ENCODE assay signal across 7 cellular contexts in genomic region chr21:39313042-39313456, GRCh38. TPM values are rescaled to one million over a fixed set of nuclear protein-coding genes. Genes with fewer than 3 reads are reported as not detected.
DNase-seq lines count a peak whose midpoint lies in the region; ATAC-seq, FAIRE-seq and TF ChIP-seq lines count a peak whose summit lies in the region.

No MANE protein-coding gene starts in this region.

- no peaks in the 10 kb centered on the region for H3K9me3 Mint-ChIP-seq in stimulated activated naive B cell treated with anti-CD40 and anti-IgM and Interleukin-4, amounts not matched to agents 10 μg/mL and 1 μg/mL and 100 μg/mL, for 72 hours

- H3K27me3 Mint-ChIP-seq in stimulated activated naive B cell treated with anti-CD40 and anti-IgM and Interleukin-4, amounts not matched to agents 10 μg/mL and 1 μg/mL and 100 μg/mL, for 72 hours: no peaks in the 10 kb centered on the region

- peak; percentile 23 to 25 for ATAC-seq in stimulated activated naive B cell treated with anti-CD40 and anti-IgM and Interleukin-4, amounts not matched to agents 10 μg/mL and 1 μg/mL and 100 μg/mL, for 72 hours (replicated peaks)

- TF ChIP-seq POLR2A in GM12891 (IDR thresholded peaks at IDR 0.05; ENCODE audit: low read depth, low read length): no peak

- peaks cover 26 to 63% of the 10 kb centered on the region in 2 donors for H3K4me1 Mint-ChIP-seq in stimulated activated naive B cell treated with anti-CD40 and anti-IgM and Interleukin-4, amounts not matched to agents 10 μg/mL and 1 μg/mL and 100 μg/mL, for 72 hours

- in situ Hi-C loops in astrocyte of the spinal cord (cut with HindIII; ENCODE audit: low sequenced_read_pairs): no loop called here

- peak overlapping the region; percentile 85 for H3K27ac Mint-ChIP-seq in stimulated activated naive B cell treated with anti-CD40 and anti-IgM and Interleukin-4, amounts not matched to agents 10 μg/mL and 1 μg/mL and 100 μg/mL, for 72 hours

- peak overlapping the region; percentile 91 to 99 for H3K4me3 Mint-ChIP-seq in stimulated activated naive B cell treated with anti-CD40 and anti-IgM and Interleukin-4, amounts not matched to agents 10 μg/mL and 1 μg/mL and 100 μg/mL, for 72 hours

- peak; percentile 15 for DNase-seq in GM12891 (ENCODE audit: insufficient read length, low spot score)
- DNase-seq in H7: peak; percentile 77
- DNase-seq in NCI-H2171 treated with DMSO at 0.1 percent for 48 hours (lab: John Stamatoyannopoulos, UW): peak; percentile 48
- no peak for DNase-seq in astrocyte of the spinal cord (ENCODE audit: low read depth, low spot score)
- peak; percentile 17 for DNase-seq in kidney tubule cell (ENCODE audit: low spot score)
- no peak for DNase-seq in stimulated activated naive B cell treated with anti-CD40 and anti-IgM and Interleukin-4, amounts not matched to agents 10 μg/mL and 1 μg/mL and 100 μg/mL, for 72 hours
- DNase-seq in NCI-H748 (lab: John Stamatoyannopoulos, UW; ENCODE audit: unreplicated experiment): no peak

- H3K36me3 Mint-ChIP-seq in stimulated activated naive B cell treated with anti-CD40 and anti-IgM and Interleukin-4, amounts not matched to agents 10 μg/mL and 1 μg/mL and 100 μg/mL, for 72 hours: peaks cover 14 to 28% of the 10 kb centered on the region in 2 donors

- TF ChIP-seq CTCF in astrocyte of the spinal cord (IDR thresholded peaks at IDR 0.05; ENCODE audit: low read depth, low read length): no peak

- FAIRE-seq in GM12891 (lab: Jason Lieb, UNC): no peak

- H3K36me3 ChIP-seq in H7 (replicated peaks; ENCODE audit: control insufficient read depth, insufficient read depth, low read length): peaks cover 12% of the 10 kb centered on the region

- peak overlapping the region; percentile 77 for H3K4me3 ChIP-seq in H7 (ENCODE audit: insufficient read depth, low read depth, low read length)
- peak overlapping the region; percentile 67 for H3K4me3 ChIP-seq in astrocyte of the spinal cord (ENCODE audit: low read depth, low read length)

- H3K27me3 ChIP-seq in H7 (ENCODE audit: control insufficient read depth, insufficient read depth, low read length): no peaks in the 10 kb centered on the region

TF ChIP-seq in GM12891, 5 proteins besides CTCF, POLR2A, EP300 and RAD21:
- no peak for TF ChIP-seq POU2F2 (IDR thresholded peaks at IDR 0.05; ENCODE audit: low read depth, low read length)
- no peak for TF ChIP-seq SPI1 (IDR thresholded peaks at IDR 0.05; ENCODE audit: low read depth, low read length)
- no peak for TF ChIP-seq PAX5 (IDR thresholded peaks at IDR 0.05; ENCODE audit: insufficient read depth, low read length, severe bottlenecking)
- no peak for TF ChIP-seq POLR2AphosphoS5 (IDR thresholded peaks at IDR 0.05; ENCODE audit: low read depth, low read length)
- TF ChIP-seq TAF1 (IDR thresholded peaks at IDR 0.05; ENCODE audit: low read depth, low read length): no peak

RNA-seq across cellular contexts. Expression of gene BRWD1, which starts 0.4 kb away (rescaled TPM):
- polyA plus RNA-seq in GM12891 (2012; ENCODE audit: low read depth, missing spikeins): 5.2 TPM
- 33.5 and 51.2 TPM in 2 replicates for total RNA-seq in H7 (2014; rRNA removed; shearing (Covaris generic))

RNA-seq across cellular contexts. Expression of gene HMGN1, which starts 35.8 kb away (rescaled TPM):
- 242 TPM for polyA plus RNA-seq in GM12891 (2012; ENCODE audit: low read depth, missing spikeins)
- 310 and 389 TPM in 2 replicates for total RNA-seq in H7 (2014; rRNA removed; shearing (Covaris generic))

Comparison
In these comparisons a context has a peak if more than half of its experiments do, and no peak if none do; other contexts are left out.
1. DNase-seq: peak in GM12891 (single experiment), H7 (single experiment), NCI-H2171 treated with DMSO at 0.1 percent for 48 hours (single experiment) and kidney tubule cell (single experiment); none in astrocyte of the spinal cord (single experiment), stimulated activated naive B cell treated with anti-CD40 and anti-IgM and Interleukin-4, amounts not matched to agents 10 μg/mL and 1 μg/mL and 100 μg/mL, for 72 hours (single experiment) and NCI-H748 (single experiment).